ENCODE assay signal across 1 cellular context in the genomic region with DNA sequence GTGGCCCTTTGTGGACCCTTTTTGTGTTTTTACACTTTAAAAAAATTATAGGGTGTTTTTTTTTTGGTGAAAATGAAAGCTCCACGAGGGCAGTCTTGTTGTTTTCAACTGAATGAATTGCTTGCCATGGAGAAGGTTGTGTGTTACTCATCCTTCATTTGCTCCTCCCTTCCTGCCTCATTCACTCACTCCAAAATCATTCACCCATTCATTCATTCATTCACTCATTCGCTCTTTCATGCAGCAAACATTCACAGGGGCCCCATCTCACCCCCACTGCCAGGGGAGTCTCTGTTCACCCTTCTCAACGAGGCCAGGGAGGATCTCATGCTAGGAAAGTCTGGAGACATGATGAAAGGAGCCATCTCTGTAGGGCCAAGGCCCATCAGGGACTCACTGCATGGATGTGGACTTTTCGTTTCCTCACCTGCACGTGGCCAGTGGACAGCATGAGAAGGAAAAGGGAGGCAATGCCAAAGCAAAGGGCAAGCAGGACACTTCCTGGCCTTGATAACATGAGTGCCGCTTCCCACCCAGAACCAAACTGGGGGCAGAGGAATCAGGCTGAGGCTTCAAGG.
TF ChIP-seq lines count a peak whose summit lies in the region.

No MANE protein-coding gene starts in this region.

TF ChIP-seq in H1, 55 proteins besides CTCF, POLR2A, EP300 and RAD21 (continued from another document):
- TF ChIP-seq USF2 (IDR thresholded peaks at IDR 0.05; ENCODE audit: low read length) = no peak
- TF ChIP-seq POLR2AphosphoS5 (IDR thresholded peaks at IDR 0.05; ENCODE audit: low read depth, low read length) = no peak
- TF ChIP-seq, protein P1, sequence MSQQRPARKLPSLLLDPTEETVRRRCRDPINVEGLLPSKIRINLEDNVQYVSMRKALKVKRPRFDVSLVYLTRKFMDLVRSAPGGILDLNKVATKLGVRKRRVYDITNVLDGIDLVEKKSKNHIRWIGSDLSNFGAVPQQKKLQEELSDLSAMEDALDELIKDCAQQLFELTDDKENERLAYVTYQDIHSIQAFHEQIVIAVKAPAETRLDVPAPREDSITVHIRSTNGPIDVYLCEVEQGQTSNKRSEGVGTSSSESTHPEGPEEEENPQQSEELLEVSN (IDR thresholded peaks at IDR 0.05) = no peak
- TF ChIP-seq BRCA1 (IDR thresholded peaks at IDR 0.05; ENCODE audit: low read depth, low read length) = no peak
- no peak for TF ChIP-seq SP1 (IDR thresholded peaks at IDR 0.05; ENCODE audit: low read depth, low read length)
- TF ChIP-seq NANOG (IDR thresholded peaks at IDR 0.05; ENCODE audit: insufficient read depth, low read depth, low read length, poor library complexity, severe bottlenecking) = no peak
- TF ChIP-seq CBX8 (IDR thresholded peaks at IDR 0.05; ENCODE audit: borderline replicate concordance, low read depth, low read length) = no peak
- no peak for TF ChIP-seq TAF1 (IDR thresholded peaks at IDR 0.05; ENCODE audit: low read depth, low read length)
- no peak for TF ChIP-seq ATF2 (IDR thresholded peaks at IDR 0.05; ENCODE audit: low read length)
